In genomic region chr6:136586295-136586694, GRCh38 we compare ENCODE assay signal across 12 cellular contexts. TPM values are rescaled to one million over a fixed set of nuclear protein-coding genes. Genes with fewer than 3 reads are reported as not detected.
DNase-seq lines count a peak whose midpoint lies in the region; ATAC-seq and TF ChIP-seq lines count a peak whose summit lies in the region.
"Had no signal": no experiment of that assay in that cellular context is flagged by ENCODE, and none has a peak within 500 bp of the region (broad histone marks: within the 10 kb centered on the region; RNA-seq: fewer than 3 reads in every experiment).

No MANE protein-coding gene starts in this region.

- peaks cover 22% of the 10 kb centered on the region for H3K4me1 ChIP-seq in GM23338 (ENCODE audit: insufficient read depth)
- peaks cover 5 to 42% of the 10 kb centered on the region in 2 donors for H3K4me1 ChIP-seq in ascending aorta
- peaks cover 6% of the 10 kb centered on the region for H3K4me1 ChIP-seq in stomach smooth muscle (ENCODE audit: control insufficient read depth, insufficient read depth, low read length)
- H3K4me1 ChIP-seq in CD4-positive, alpha-beta memory T cell (ENCODE audit: insufficient read depth, low read length): no peaks in the 10 kb centered on the region

- H3K27me3 ChIP-seq in GM23338 (ENCODE audit: insufficient read depth): no peaks in the 10 kb centered on the region
- no peaks in the 10 kb centered on the region for H3K27me3 ChIP-seq in ascending aorta
- no peaks in the 10 kb centered on the region for H3K27me3 ChIP-seq in stomach smooth muscle (ENCODE audit: control insufficient read depth in 1 of 2, insufficient read depth in 2 of 2, low read length in 2 of 2)
- no peaks in the 10 kb centered on the region for H3K27me3 ChIP-seq in CD4-positive, alpha-beta memory T cell (ENCODE audit: insufficient read depth, low read length)

- H3K9me2 ChIP-seq in GM23338 (ENCODE audit: insufficient read depth): peaks cover 5% of the 10 kb centered on the region; the same call in 1 of the 2 replicates

- H3K9ac ChIP-seq in stomach smooth muscle (ENCODE audit: low read length in 2 of 2): no peak overlapping the region

- H3K79me2 ChIP-seq in GM23338 (replicated peaks; ENCODE audit: insufficient read depth): no peaks in the 10 kb centered on the region

- H3K9me3 Mint-ChIP-seq in GM23338: peaks cover 20% of the 10 kb centered on the region
- H3K9me3 Mint-ChIP-seq in CD4-positive, alpha-beta memory T cell: no peaks in the 10 kb centered on the region
- H3K9me3 Mint-ChIP-seq: activated naive CD4-positive, alpha-beta T cell treated with anti-CD3 and anti-CD28 coated beads, Interleukin-2, amount 50 U/mL, for 24 hours had no signal

- H3K27me3 Mint-ChIP-seq in GM23338 (ENCODE audit: insufficient read depth, low read depth, poor library complexity): peaks cover 5% of the 10 kb centered on the region
- no peaks in the 10 kb centered on the region for H3K27me3 Mint-ChIP-seq in CD4-positive, alpha-beta memory T cell
- H3K27me3 Mint-ChIP-seq: activated naive CD4-positive, alpha-beta T cell treated with anti-CD3 and anti-CD28 coated beads, Interleukin-2, amount 50 U/mL, for 24 hours had no signal

- H3K9me3 ChIP-seq in ascending aorta: no peaks in the 10 kb centered on the region
- no peaks in the 10 kb centered on the region for H3K9me3 ChIP-seq in stomach smooth muscle (ENCODE audit: control insufficient read depth in 2 of 2, low read length in 2 of 2)
- H3K9me3 ChIP-seq in CD4-positive, alpha-beta memory T cell (ENCODE audit: control insufficient read depth in 1 of 2, low read length in 2 of 2): no peaks in the 10 kb centered on the region

- CTCF ChIA-PET in CD4-positive, alpha-beta memory T cell (lab: Charles Lee; ENCODE audit: partially characterized antibody): interaction anchor here (1.4 kb wide), 1 partner anchor 206 kb away, joined by 5 read pairs; the partner anchor contains the start of gene MAP3K5

- H3K36me3 Mint-ChIP-seq in GM23338 (ENCODE audit: low read depth): peaks cover 29% of the 10 kb centered on the region
- peaks cover 62 to 74% of the 10 kb centered on the region in 2 donors for H3K36me3 Mint-ChIP-seq in CD4-positive, alpha-beta memory T cell

- 0 out of 2 replicates have a peak, but pooled peaks cover 3% of the 10 kb centered on the region for H3F3A ChIP-seq in GM23338 (replicated peaks; ENCODE audit: low read depth)

- no peak overlapping the region for H3K4me3 Mint-ChIP-seq in GM23338
- no peak overlapping the region for H3K4me3 Mint-ChIP-seq in CD4-positive, alpha-beta memory T cell
- H3K4me3 Mint-ChIP-seq: activated naive CD4-positive, alpha-beta T cell treated with anti-CD3 and anti-CD28 coated beads, Interleukin-2, amount 50 U/mL, for 24 hours; nephron progenitor cell had no signal

- DNase-seq in GM23338 (ENCODE audit: low spot score) (no peak), ascending aorta (ENCODE audit: low spot score in 2 of 2) (no peak), glomerular visceral epithelial cell (ENCODE audit: extremely low spot score) (peak; percentile 40), NCI-H524 (lab: John Stamatoyannopoulos, UW) (no peak)
- DNase-seq in CD4-positive, alpha-beta memory T cell: no peak
- DNase-seq: GF-D8, hippocampal formation, nephron progenitor cell had no signal

- ATAC-seq in GM23338 (no peak), HG02588 (IDR thresholded peaks at IDR 0.05; ENCODE audit: unreplicated experiment) (no peak), HG03342 (IDR thresholded peaks at IDR 0.05; ENCODE audit: unreplicated experiment) (no peak)

- peaks cover 28% of the 10 kb centered on the region for H3K4me1 Mint-ChIP-seq in GM23338
- peaks cover 0 to 1% (median 0%) of the 10 kb centered on the region in 4 donors for H3K4me1 Mint-ChIP-seq in CD4-positive, alpha-beta memory T cell
- H3K4me1 Mint-ChIP-seq: activated naive CD4-positive, alpha-beta T cell treated with anti-CD3 and anti-CD28 coated beads, Interleukin-2, amount 50 U/mL, for 24 hours; nephron progenitor cell had no signal

- no peak overlapping the region for H3K4me3 ChIP-seq in GM23338
- no peak overlapping the region for H3K4me3 ChIP-seq in ascending aorta
- no peak overlapping the region for H3K4me3 ChIP-seq in stomach smooth muscle (ENCODE audit: low read length in 2 of 2)
- H3K4me3 ChIP-seq in CD4-positive, alpha-beta memory T cell (ENCODE audit: low read length in 2 of 2): no peak overlapping the region

- H2AFZ ChIP-seq in GM23338: peak overlapping the region; percentile 2; the same call in 1 of the 2 replicates

- H3K4me2 ChIP-seq in GM23338: no peak overlapping the region

- H3K36me3 ChIP-seq in GM23338 (ENCODE audit: insufficient read depth) (peaks cover 5% of the 10 kb centered on the region; the same call in 1 of the 2 replicates), ascending aorta (peaks cover 25 to 48% of the 10 kb centered on the region in 2 donors), stomach smooth muscle (ENCODE audit: control insufficient read depth in 2 of 2, insufficient read depth in 2 of 2, low read length in 2 of 2) (peaks cover 9 to 15% of the 10 kb centered on the region in 2 donors)
- peaks cover 41% of the 10 kb centered on the region for H3K36me3 ChIP-seq in CD4-positive, alpha-beta memory T cell (ENCODE audit: insufficient read depth, low read length)

- TF ChIP-seq CTCF in GM23338 (conservative IDR thresholded peaks at IDR 0.05; ENCODE audit: low read depth in 2 of 2) (no peak), ascending aorta (IDR thresholded peaks at IDR 0.05) (no peak)

- POLR2A ChIA-PET in CD4-positive, alpha-beta memory T cell (lab: Charles Lee; ENCODE audit: partially characterized antibody): no interaction called here

- intact Hi-C loops in ascending aorta (cut with DNase I): loop anchor here (10.0 kb wide), 1 partner anchor 639 kb away; no protein-coding TSS in a partner anchor
- intact Hi-C loops in CD4-positive, alpha-beta memory T cell (cut with micrococcal nuclease): no loop called here

- no peak overlapping the region for H3K27ac ChIP-seq in GM23338 (ENCODE audit: low read depth)
- peak overlapping the region; percentile 81 to 86 for H3K27ac ChIP-seq in ascending aorta
- H3K27ac ChIP-seq in stomach smooth muscle (ENCODE audit: low read length): peak overlapping the region; percentile 25
- H3K27ac ChIP-seq in CD4-positive, alpha-beta memory T cell (ENCODE audit: low read depth, low read length): no peak overlapping the region

- H4K20me1 ChIP-seq in GM23338 (replicated peaks; ENCODE audit: insufficient read depth): no peaks in the 10 kb centered on the region

- peak overlapping the region; percentile 32; the same call in 1 of the 2 replicates for H3K27ac Mint-ChIP-seq in GM23338
- H3K27ac Mint-ChIP-seq in CD4-positive, alpha-beta memory T cell: peak overlapping the region in 2 of 7 donors; percentile 9 to 19
- H3K27ac Mint-ChIP-seq: activated naive CD4-positive, alpha-beta T cell treated with anti-CD3 and anti-CD28 coated beads, Interleukin-2, amount 50 U/mL, for 24 hours; nephron progenitor cell had no signal

TF ChIP-seq in GM23338, 12 proteins besides CTCF, POLR2A, EP300 and RAD21 (continues in another document):
- TF ChIP-seq REST (IDR thresholded peaks at IDR 0.05; ENCODE audit: unreplicated experiment): no peak
- no peak for TF ChIP-seq EZH2phosphoT487 (IDR thresholded peaks at IDR 0.05; ENCODE audit: unreplicated experiment)
- TF ChIP-seq CREB1 (CRISPR knock-in tag; IDR thresholded peaks at IDR 0.05; ENCODE audit: low read depth): no peak
- TF ChIP-seq EZH2 (IDR thresholded peaks at IDR 0.05; ENCODE audit: low read depth, unreplicated experiment): no peak
- no peak for TF ChIP-seq ZNF331 (CRISPR knock-in tag; IDR thresholded peaks at IDR 0.05; ENCODE audit: low read depth)
- TF ChIP-seq NANOG (IDR thresholded peaks at IDR 0.05; ENCODE audit: borderline replicate concordance): no peak
- TF ChIP-seq POLR2AphosphoS5 (IDR thresholded peaks at IDR 0.05; ENCODE audit: low read depth): no peak

RNA-seq across cellular contexts. Expression of gene MAP7, which starts 36.1 kb away (rescaled TPM):
- 47.8 and 49.2 TPM in 2 replicates for total RNA-seq in GM23338 (2014; rRNA removed; shearing (Covaris generic))
- 43.2 and 44.7 TPM in 2 replicates for polyA plus RNA-seq in GM23338 (2016; fragmentation: Nextera tagmentation; extraction: Ambion mirVana)
- not detected for total RNA-seq in ascending aorta
- total RNA-seq in CD4-positive, alpha-beta memory T cell: under 1 TPM; 0.55 to 0.69 TPM
- 1 to 10 TPM in 1 of 2 donors, under 1 TPM in 1; 0.60 to 1.5 TPM for polyA plus RNA-seq in CD4-positive, alpha-beta memory T cell

Comparison
In these comparisons a context has a peak if more than half of its experiments do, and no peak if none do; other contexts are left out.
1. H3K27ac ChIP-seq: peak in ascending aorta (2 of 2) and stomach smooth muscle (single experiment); none in GM23338 (single experiment) and CD4-positive, alpha-beta memory T cell (single experiment).
2. RNA of gene MAP7, which starts 36.1 kb away (total RNA-seq): 47.8 to 49.2 TPM in GM23338; 0.55 to 0.69 TPM in CD4-positive, alpha-beta memory T cell and not detected in ascending aorta (single experiment); every median in the first group is over 10 times any median in the second.